In genomic region chr17:21365016-21365415, GRCh38 we compare ENCODE assay signal across 30 cellular contexts. TPM values are rescaled to one million over a fixed set of nuclear protein-coding genes. Genes with fewer than 3 reads are reported as not detected.
"Had no signal": no experiment of that assay in that cellular context is flagged by ENCODE, and none has a peak within 500 bp of the region (broad histone marks: within the 10 kb centered on the region; RNA-seq: fewer than 3 reads in every experiment).

No MANE protein-coding gene starts in this region.

- H3K4me3 Mint-ChIP-seq: activated CD4-positive, alpha-beta memory T cell treated with anti-CD3 and anti-CD28 coated beads, Interleukin-2, amount 10 ng/mL, durations not matched to agents 7 days and 5 days; activated CD4-positive, alpha-beta T cell treated with anti-CD3 and anti-CD28 coated beads for 36 hours; activated CD4-positive, alpha-beta T cell treated with anti-CD3 and anti-CD28 coated beads, Interleukin-2, amount 10 ng/mL, durations not matched to agents 7 days and 5 days; activated naive CD8-positive, alpha-beta T cell; activated T-cell treated with anti-CD3 and anti-CD28 coated beads, Interleukin-2, amount 50 U/mL, for 24 hours; activated T-cell treated with anti-CD3 and anti-CD28 coated beads, Interleukin-2, amount 50 U/mL, for 72 hours; central memory CD8-positive, alpha-beta T cell; dendritic cell treated with granulocyte-macrophage colony-stimulating factor and Interleukin-4, amounts not matched to agents 40 ng/mL and 50 ng/mL, for 4 days; endodermal cell; T-helper 17 cell; T-helper 2 cell treated with Interferon-gamma antibody and Interleukin-4, amounts not matched to agents 5 μg/mL and 100 μg/mL, for 36 hours had no signal

- H3K27me3 Mint-ChIP-seq: activated CD4-positive, alpha-beta memory T cell treated with anti-CD3 and anti-CD28 coated beads, Interleukin-2, amount 10 ng/mL, durations not matched to agents 7 days and 5 days; activated CD4-positive, alpha-beta T cell treated with anti-CD3 and anti-CD28 coated beads for 36 hours; activated CD4-positive, alpha-beta T cell treated with anti-CD3 and anti-CD28 coated beads, Interleukin-2, amount 10 ng/mL, durations not matched to agents 7 days and 5 days; activated naive CD8-positive, alpha-beta T cell had no signal

- H3K9me3 Mint-ChIP-seq: activated CD4-positive, alpha-beta memory T cell treated with anti-CD3 and anti-CD28 coated beads, Interleukin-2, amount 10 ng/mL, durations not matched to agents 7 days and 5 days; activated CD4-positive, alpha-beta T cell treated with anti-CD3 and anti-CD28 coated beads, Interleukin-2, amount 10 ng/mL, durations not matched to agents 7 days and 5 days; activated T-cell treated with anti-CD3 and anti-CD28 coated beads, Interleukin-2, amount 50 U/mL, for 24 hours; activated T-cell treated with anti-CD3 and anti-CD28 coated beads, Interleukin-2, amount 50 U/mL, for 72 hours; central memory CD8-positive, alpha-beta T cell; dendritic cell treated with granulocyte-macrophage colony-stimulating factor and Interleukin-4, amounts not matched to agents 40 ng/mL and 50 ng/mL, for 4 days; endodermal cell; T-helper 2 cell treated with Interferon-gamma antibody and Interleukin-4, amounts not matched to agents 5 μg/mL and 100 μg/mL, for 36 hours had no signal

- H3K27me3 ChIP-seq: brain microvascular endothelial cell, dorsolateral prefrontal cortex had no signal

- H3K4me3 ChIP-seq: coronary artery, dorsolateral prefrontal cortex had no signal

- H3K36me3 Mint-ChIP-seq: activated naive CD8-positive, alpha-beta T cell had no signal

- H3K27ac ChIP-seq: brain microvascular endothelial cell, coronary artery, dorsolateral prefrontal cortex had no signal

- ATAC-seq: activated CD4-positive, alpha-beta T cell treated with anti-CD3 and anti-CD28 coated beads for 36 hours; activated T-cell treated with anti-CD3 and anti-CD28 coated beads, Interleukin-2, amount 50 U/mL, for 72 hours; esophagus mucosa; T-helper 17 cell had no signal

- DNase-seq: activated CD4-positive, alpha-beta memory T cell treated with anti-CD3 and anti-CD28 coated beads, Interleukin-2, amount 10 ng/mL, durations not matched to agents 7 days and 5 days; activated CD4-positive, alpha-beta T cell treated with anti-CD3 and anti-CD28 coated beads for 36 hours; activated CD4-positive, alpha-beta T cell treated with anti-CD3 and anti-CD28 coated beads, Interleukin-2, amount 10 ng/mL, durations not matched to agents 7 days and 5 days; activated CD4-positive, alpha-beta T cell treated with anti-CD3 and anti-CD28 coated beads, Interleukin-2, amount 50 U/mL, for 4 hours; activated CD4-positive, CD25-positive, alpha-beta regulatory T cell; activated CD4-positive, CD25-positive, alpha-beta regulatory T cell treated with anti-CD3 and anti-CD28 coated beads, Interleukin-2, amount 50 U/mL, for 72 hours; activated CD8-positive, alpha-beta memory T cell treated with anti-CD3 and anti-CD28 coated beads, Interleukin-2, amount 50 U/mL, for 48 hours; activated gamma-delta T cell; activated naive CD4-positive, alpha-beta T cell; activated naive CD4-positive, alpha-beta T cell treated with anti-CD3 and anti-CD28 coated beads, Interleukin-2, amount 50 U/mL, for 16 hours; activated T-cell treated with anti-CD3 and anti-CD28 coated beads for 4 hours; activated T-cell treated with anti-CD3 and anti-CD28 coated beads, Interleukin-2, amount 50 U/mL, for 24 hours; activated T-cell treated with anti-CD3 and anti-CD28 coated beads, Interleukin-2, amount 50 U/mL, for 72 hours; amniotic stem cell; anterior cingulate cortex; brain microvascular endothelial cell; dorsolateral prefrontal cortex; effector memory CD4-positive, alpha-beta T cell; endodermal cell; foreskin fibroblast; head of caudate nucleus; T-helper 1 cell; T-helper 17 cell; T1000 had no signal

- H3K36me3 ChIP-seq: brain microvascular endothelial cell had no signal

- H3K27ac Mint-ChIP-seq: activated CD4-positive, alpha-beta memory T cell treated with anti-CD3 and anti-CD28 coated beads, Interleukin-2, amount 10 ng/mL, durations not matched to agents 7 days and 5 days; activated CD4-positive, alpha-beta T cell treated with anti-CD3 and anti-CD28 coated beads for 36 hours; activated CD4-positive, alpha-beta T cell treated with anti-CD3 and anti-CD28 coated beads, Interleukin-2, amount 10 ng/mL, durations not matched to agents 7 days and 5 days; activated naive CD8-positive, alpha-beta T cell; activated T-cell treated with anti-CD3 and anti-CD28 coated beads, Interleukin-2, amount 50 U/mL, for 24 hours; activated T-cell treated with anti-CD3 and anti-CD28 coated beads, Interleukin-2, amount 50 U/mL, for 72 hours; dendritic cell treated with granulocyte-macrophage colony-stimulating factor and Interleukin-4, amounts not matched to agents 40 ng/mL and 50 ng/mL, for 4 days; endodermal cell; T-helper 17 cell; T-helper 2 cell treated with Interferon-gamma antibody and Interleukin-4, amounts not matched to agents 5 μg/mL and 100 μg/mL, for 36 hours had no signal

- H3K4me1 Mint-ChIP-seq: activated CD4-positive, alpha-beta T cell treated with anti-CD3 and anti-CD28 coated beads for 36 hours; activated CD4-positive, alpha-beta T cell treated with anti-CD3 and anti-CD28 coated beads, Interleukin-2, amount 10 ng/mL, durations not matched to agents 7 days and 5 days; central memory CD8-positive, alpha-beta T cell had no signal

RNA-seq across cellular contexts. Expression of gene KCNJ12, which starts 11.1 kb away (rescaled TPM):
- total RNA-seq: activated CD4-positive, alpha-beta memory T cell treated with anti-CD3 and anti-CD28 coated beads, Interleukin-2, amount 10 ng/mL, durations not matched to agents 7 days and 5 days; activated CD4-positive, alpha-beta T cell treated with anti-CD3 and anti-CD28 coated beads for 36 hours; activated CD4-positive, alpha-beta T cell treated with anti-CD3 and anti-CD28 coated beads, Interleukin-2, amount 10 ng/mL, durations not matched to agents 7 days and 5 days; activated T-cell treated with anti-CD3 and anti-CD28 coated beads, Interleukin-2, amount 50 U/mL, for 72 hours; esophagus mucosa had no signal
